ENCODE assay signal across 16 cellular contexts in genomic region chr10:100838986-100839385, GRCh38.
DNase-seq lines count a peak whose midpoint lies in the region; ATAC-seq and TF ChIP-seq lines count a peak whose summit lies in the region.
"Had no signal": no experiment of that assay in that cellular context is flagged by ENCODE, and none has a peak within 500 bp of the region (broad histone marks: within the 10 kb centered on the region; RNA-seq: fewer than 3 reads in every experiment).

No MANE protein-coding gene starts in this region.

- no peaks in the 10 kb centered on the region for H3K36me3 Mint-ChIP-seq in activated naive CD4-positive, alpha-beta T cell treated with anti-CD3 and anti-CD28 coated beads, Interleukin-2, amount 50 U/mL, for 72 hours
- no peaks in the 10 kb centered on the region for H3K36me3 Mint-ChIP-seq in activated naive CD4-positive, alpha-beta T cell treated with anti-CD3 and anti-CD28 coated beads for 36 hours (ENCODE audit: low read depth)
- H3K36me3 Mint-ChIP-seq: CD8-positive, alpha-beta T cell had no signal

- no peak for TF ChIP-seq POLR2A in gastrocnemius medialis (IDR thresholded peaks at IDR 0.05)

- DNase-seq in activated naive CD4-positive, alpha-beta T cell treated with anti-CD3 and anti-CD28 coated beads, Interleukin-2, amount 50 U/mL, for 72 hours (ENCODE audit: low spot score in 2 of 2) = no peak
- no peak for DNase-seq in activated naive CD4-positive, alpha-beta T cell treated with anti-CD3 and anti-CD28 coated beads for 36 hours
- DNase-seq in Jurkat, Clone E6-1 (ENCODE audit: low read depth, low spot score) = peak; percentile 27
- DNase-seq in OCI-M1 (lab: John Stamatoyannopoulos, UW) (peak; percentile 71), gastrocnemius medialis (no peak), NCI-H2029 (lab: John Stamatoyannopoulos, UW) (no peak)
- DNase-seq in stimulated activated naive CD8-positive, alpha-beta T cell treated with anti-CD3 and anti-CD28 coated beads, Interleukin-15, amount 100 ng/mL, for 72 hours = no peak
- DNase-seq: CD8-positive, alpha-beta T cell; GOT3; HFFc6; Kasumi-1; NCI-H1048; NCI-H146; NCI-H774; SHP77 treated with DMSO at 0.1 percent for 48 hours had no signal

- peaks cover 14% of the 10 kb centered on the region for H3K27me3 Mint-ChIP-seq in activated naive CD4-positive, alpha-beta T cell treated with anti-CD3 and anti-CD28 coated beads for 36 hours (ENCODE audit: low read depth)
- H3K27me3 Mint-ChIP-seq in stimulated activated naive CD8-positive, alpha-beta T cell treated with anti-CD3 and anti-CD28 coated beads, Interleukin-15, amount 100 ng/mL, for 72 hours = peaks cover 5% of the 10 kb centered on the region

- intact Hi-C loops in activated naive CD4-positive, alpha-beta T cell treated with anti-CD3 and anti-CD28 coated beads for 36 hours (cut with micrococcal nuclease) = no loop called here
- intact Hi-C loops in gastrocnemius medialis (cut with DNase I; ENCODE audit: low total_unique reads) = no loop called here

- ATAC-seq in activated naive CD4-positive, alpha-beta T cell treated with anti-CD3 and anti-CD28 coated beads, Interleukin-2, amount 50 U/mL, for 72 hours = peak; percentile 60 to 90
- ATAC-seq in stimulated activated naive CD8-positive, alpha-beta T cell treated with anti-CD3 and anti-CD28 coated beads, Interleukin-15, amount 100 ng/mL, for 72 hours = peak; percentile 92
- ATAC-seq in gastrocnemius medialis = no peak
- ATAC-seq: CD8-positive, alpha-beta T cell had no signal

- no peaks in the 10 kb centered on the region for H3K9me3 Mint-ChIP-seq in activated naive CD4-positive, alpha-beta T cell treated with anti-CD3 and anti-CD28 coated beads, Interleukin-2, amount 50 U/mL, for 72 hours
- no peaks in the 10 kb centered on the region for H3K9me3 Mint-ChIP-seq in activated naive CD4-positive, alpha-beta T cell treated with anti-CD3 and anti-CD28 coated beads for 36 hours
- H3K9me3 Mint-ChIP-seq in stimulated activated naive CD8-positive, alpha-beta T cell treated with anti-CD3 and anti-CD28 coated beads, Interleukin-15, amount 100 ng/mL, for 72 hours = no peaks in the 10 kb centered on the region
- H3K9me3 Mint-ChIP-seq: CD8-positive, alpha-beta T cell; HFFc6 had no signal

- H3K4me1 Mint-ChIP-seq in activated naive CD4-positive, alpha-beta T cell treated with anti-CD3 and anti-CD28 coated beads for 36 hours (ENCODE audit: low read depth) = no peaks in the 10 kb centered on the region
- H3K4me1 Mint-ChIP-seq in stimulated activated naive CD8-positive, alpha-beta T cell treated with anti-CD3 and anti-CD28 coated beads, Interleukin-15, amount 100 ng/mL, for 72 hours = no peaks in the 10 kb centered on the region
- H3K4me1 Mint-ChIP-seq: B cell had no signal

- H3K4me1 ChIP-seq in gastrocnemius medialis = no peaks in the 10 kb centered on the region

- no peak overlapping the region for H3K4me3 Mint-ChIP-seq in activated naive CD4-positive, alpha-beta T cell treated with anti-CD3 and anti-CD28 coated beads for 36 hours
- no peak overlapping the region for H3K4me3 Mint-ChIP-seq in stimulated activated naive CD8-positive, alpha-beta T cell treated with anti-CD3 and anti-CD28 coated beads, Interleukin-15, amount 100 ng/mL, for 72 hours
- H3K4me3 Mint-ChIP-seq: B cell; CD8-positive, alpha-beta T cell; HFFc6 had no signal

- H3K4me3 ChIP-seq in Jurkat, Clone E6-1 (ENCODE audit: low read length) = no peak overlapping the region
- no peak overlapping the region for H3K4me3 ChIP-seq in gastrocnemius medialis

- CTCF ChIA-PET in activated naive CD4-positive, alpha-beta T cell treated with anti-CD3 and anti-CD28 coated beads for 36 hours (lab: Charles Lee) = interaction anchor here (1.1 kb wide), 1 partner anchor 95 kb away, joined by 3 read pairs; no protein-coding TSS in a partner anchor

- in situ Hi-C loops in gastrocnemius medialis (cut with MboI; ENCODE audit: low sequenced_read_pairs in 4 of 4) = no loop called here

- no peaks in the 10 kb centered on the region for H3K36me3 ChIP-seq in gastrocnemius medialis

- TF ChIP-seq CTCF in gastrocnemius medialis (IDR thresholded peaks at IDR 0.05 in 4 of 5, conservative IDR thresholded peaks at IDR 0.05 in 1 of 5) = no peak

- no peaks in the 10 kb centered on the region for H3K9me3 ChIP-seq in gastrocnemius medialis

- peaks cover 20 to 42% (median 36%) of the 10 kb centered on the region in 3 donors for H3K27me3 ChIP-seq in gastrocnemius medialis

- H3K27ac ChIP-seq in gastrocnemius medialis = no peak overlapping the region

- no peak overlapping the region for H3K27ac Mint-ChIP-seq in activated naive CD4-positive, alpha-beta T cell treated with anti-CD3 and anti-CD28 coated beads, Interleukin-2, amount 50 U/mL, for 72 hours
- no peak overlapping the region for H3K27ac Mint-ChIP-seq in activated naive CD4-positive, alpha-beta T cell treated with anti-CD3 and anti-CD28 coated beads for 36 hours
- no peak overlapping the region for H3K27ac Mint-ChIP-seq in stimulated activated naive CD8-positive, alpha-beta T cell treated with anti-CD3 and anti-CD28 coated beads, Interleukin-15, amount 100 ng/mL, for 72 hours
- H3K27ac Mint-ChIP-seq: B cell; CD8-positive, alpha-beta T cell; HFFc6 had no signal

Comparison
In these comparisons a context has a peak if more than half of its experiments do, and no peak if none do; other contexts are left out.
1. ATAC-seq: peak in activated naive CD4-positive, alpha-beta T cell treated with anti-CD3 and anti-CD28 coated beads, Interleukin-2, amount 50 U/mL, for 72 hours (2 of 2) and stimulated activated naive CD8-positive, alpha-beta T cell treated with anti-CD3 and anti-CD28 coated beads, Interleukin-15, amount 100 ng/mL, for 72 hours (single experiment); none in gastrocnemius medialis (0 of 2).
2. DNase-seq: peak in Jurkat, Clone E6-1 (single experiment) and OCI-M1 (single experiment); none in activated naive CD4-positive, alpha-beta T cell treated with anti-CD3 and anti-CD28 coated beads, Interleukin-2, amount 50 U/mL, for 72 hours (0 of 2), activated naive CD4-positive, alpha-beta T cell treated with anti-CD3 and anti-CD28 coated beads for 36 hours (single experiment), stimulated activated naive CD8-positive, alpha-beta T cell treated with anti-CD3 and anti-CD28 coated beads, Interleukin-15, amount 100 ng/mL, for 72 hours (0 of 2), gastrocnemius medialis (0 of 2) and NCI-H2029 (single experiment).